In the genomic region with DNA sequence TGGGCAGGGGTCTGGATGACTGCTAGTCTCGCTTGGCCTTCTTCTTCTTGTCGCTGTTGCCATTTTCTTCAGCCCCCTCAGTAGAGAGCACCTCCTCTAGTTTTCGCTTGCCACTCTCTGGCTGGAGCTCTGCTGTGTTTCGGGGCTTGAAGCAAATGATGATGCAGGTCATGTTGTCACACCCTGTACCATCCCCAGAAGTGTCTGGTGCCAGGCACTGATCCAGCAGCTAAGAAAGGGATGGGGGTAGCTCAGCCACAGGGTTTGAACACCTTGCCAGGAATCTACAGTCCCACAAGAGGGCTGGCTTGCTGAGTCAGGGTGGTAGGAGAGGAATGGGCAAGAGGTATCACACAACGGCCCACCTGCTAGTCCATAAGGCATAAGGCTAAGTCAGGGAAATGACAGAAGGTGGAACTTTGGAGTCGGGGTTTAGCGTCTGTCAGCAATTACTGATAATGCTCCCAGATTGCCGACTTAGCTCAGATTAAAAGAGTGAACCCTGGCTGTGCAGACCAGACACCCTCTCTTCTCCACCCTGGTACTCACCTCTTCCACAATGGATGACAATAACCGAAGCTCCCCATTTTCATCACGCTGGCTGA, we compare ENCODE assay signal across 6 cellular contexts. TPM values are rescaled to one million over a fixed set of nuclear protein-coding genes. Genes with fewer than 3 reads are reported as not detected.
DNase-seq lines count a peak whose midpoint lies in the region; ATAC-seq, FAIRE-seq and TF ChIP-seq lines count a peak whose summit lies in the region.

No MANE protein-coding gene starts in this region.

- H3K79me1 ChIP-seq in trophoblast cell (ENCODE audit: low read length): peaks cover 12% of the 10 kb centered on the region

- POLR2A ChIA-PET in GM12878 (lab: Charles Lee): interaction anchor here (0.5 to 2.8 kb wide), 5 partner anchors 10 to 1403 kb away, joined by 3 to 23 read pairs (median 10); partner anchors contain the start of genes NRBP1 and PPM1G

- H2BK12ac ChIP-seq in trophoblast cell (ENCODE audit: low read length): peak overlapping the region; percentile 19

- no peak overlapping the region for H3K23ac ChIP-seq in trophoblast cell (ENCODE audit: low read length)

- TSS peak; percentile 69 for BruUV-seq in GM12878 (replicated peaks; lab: Mats Ljungman, UMichigan)

- no peaks in the 10 kb centered on the region; the same call in 1 of the 2 replicates for H4K20me1 ChIP-seq in GM12878 (ENCODE audit: control insufficient read depth, insufficient read depth)

- no peak for TF ChIP-seq RAD21 in GM12878 (IDR thresholded peaks at IDR 0.05; ENCODE audit: insufficient read depth, low read depth, low read length)

- H3K36me3 ChIP-seq in HUES48 (ENCODE audit: control insufficient read depth, insufficient read depth, low read length) (peaks cover 77% of the 10 kb centered on the region), GM12878 (ENCODE audit: control insufficient read depth in 2 of 2, insufficient read depth in 2 of 2, low read length in 1 of 2) (peaks cover 39 to 43% of the 10 kb centered on the region in 2 experiments), trophoblast cell (ENCODE audit: control insufficient read depth in 1 of 2, insufficient read depth in 2 of 2, low read length in 2 of 2) (peaks cover 52 to 60% of the 10 kb centered on the region in 2 experiments), aorta (ENCODE audit: control insufficient read depth in 1 of 2, insufficient read depth in 2 of 2, low read length in 1 of 2) (peaks cover 0 to 6% of the 10 kb centered on the region in 2 donors)

- no peak for FAIRE-seq in GM12878 (lab: Jason Lieb, UNC)

- TF ChIP-seq CTCF in GM12878 (IDR thresholded peaks at IDR 0.05 in 2 of 3, conservative IDR thresholded peaks at IDR 0.05 in 1 of 3; ENCODE audit: control insufficient read depth in 2 of 3, extremely low read depth in 1 of 3, insufficient read depth in 1 of 3, low read depth in 3 of 3, low read length in 3 of 3): no peak

- RAD21 ChIA-PET in GM12878 (lab: Charles Lee; ENCODE audit: unreplicated experiment): no interaction called here

- no peak overlapping the region for H3K4me2 ChIP-seq in GM12878 (ENCODE audit: control insufficient read depth, insufficient read depth)
- no peak overlapping the region for H3K4me2 ChIP-seq in trophoblast cell (ENCODE audit: low read length)

- H2BK5ac ChIP-seq in trophoblast cell (ENCODE audit: low read depth, low read length, poor library complexity): no peak overlapping the region

- H3K4ac ChIP-seq in trophoblast cell (ENCODE audit: low read depth, low read length): no peak overlapping the region

- in situ Hi-C loops in GM12878 (cut with MboI): no loop called here

- H2BK120ac ChIP-seq in trophoblast cell (ENCODE audit: insufficient read depth, low read length, poor library complexity): peak overlapping the region; percentile 79

- CTCF ChIA-PET in GM12878 (lab: Yijun Ruan, JAX): interaction anchor here (0.7 kb wide), 1 partner anchor 49 kb away, joined by 3 read pairs; no protein-coding TSS in a partner anchor

- no peaks in the 10 kb centered on the region for H3K27me3 ChIP-seq in HUES48 (ENCODE audit: control insufficient read depth, insufficient read depth, low read length)
- H3K27me3 ChIP-seq in GM12878 (replicated peaks in 1 of 2; ENCODE audit: control insufficient read depth in 2 of 2, insufficient read depth in 2 of 2, low read length in 1 of 2): no peaks in the 10 kb centered on the region
- H3K27me3 ChIP-seq in trophoblast cell (ENCODE audit: insufficient read depth, low read length): no peaks in the 10 kb centered on the region
- H3K27me3 ChIP-seq in aorta (ENCODE audit: control insufficient read depth in 1 of 2, insufficient read depth in 2 of 2, low read length in 1 of 2): no peaks in the 10 kb centered on the region

- H3K14ac ChIP-seq in trophoblast cell (ENCODE audit: low read length): peak overlapping the region; percentile 94

- ATAC-seq in GM12878 (no peak), aorta (ENCODE audit: low FRiP score) (no peak)

- H3K9ac ChIP-seq in HUES48 (ENCODE audit: low read depth, low read length) (peak overlapping the region; percentile 80; the same call in 1 of the 2 replicates), GM12878 (ENCODE audit: control insufficient read depth, insufficient read depth, low read length) (no peak overlapping the region), trophoblast cell (ENCODE audit: low read length) (no peak overlapping the region)

- TF ChIP-seq EP300 in GM12878 (IDR thresholded peaks at IDR 0.05; ENCODE audit: borderline replicate concordance in 1 of 2, control insufficient read depth in 1 of 2, low read depth in 2 of 2, low read length in 2 of 2): no peak

- H3K9me3 ChIP-seq in HUES48 (ENCODE audit: control insufficient read depth, insufficient read depth, low read length): no peaks in the 10 kb centered on the region
- no peaks in the 10 kb centered on the region for H3K9me3 ChIP-seq in GM12878 (replicated peaks; ENCODE audit: control insufficient read depth, insufficient read depth, low read length)
- no peaks in the 10 kb centered on the region for H3K9me3 ChIP-seq in trophoblast cell (ENCODE audit: insufficient read depth, low read depth, low read length)
- no peaks in the 10 kb centered on the region for H3K9me3 ChIP-seq in aorta (ENCODE audit: control insufficient read depth, low read length)

- H4K8ac ChIP-seq in trophoblast cell (ENCODE audit: low read depth, low read length): peak overlapping the region; percentile 100

- 97% methylated on average over 10 of the region's 10 CpGs for WGBS in GM12878 (ENCODE audit: insufficient coverage, insufficient replicate concordance, low lambda C conversion rate, missing lambda C conversion rate)
- WGBS in trophoblast cell (ENCODE audit: extremely low coverage, insufficient coverage, insufficient read length): no CpG with 5 or more reads among the region's 10 CpGs
- 90 to 92% methylated on average over 10 of the region's 10 CpGs for WGBS in aorta, 2 donors

- H4K12ac ChIP-seq in trophoblast cell (ENCODE audit: low read depth, low read length): peak overlapping the region; percentile 97

- peaks cover 12% of the 10 kb centered on the region for H3K4me1 ChIP-seq in HUES48 (ENCODE audit: control insufficient read depth, insufficient read depth, low read length)
- H3K4me1 ChIP-seq in GM12878 (ENCODE audit: control insufficient read depth, insufficient read depth, low read length): peaks cover 9% of the 10 kb centered on the region; the same call in 1 of the 2 replicates
- peaks cover 8% of the 10 kb centered on the region in 2 experiments for H3K4me1 ChIP-seq in trophoblast cell (ENCODE audit: control insufficient read depth in 1 of 2, insufficient read depth in 2 of 2, low read length in 2 of 2)
- H3K4me1 ChIP-seq in aorta (ENCODE audit: control insufficient read depth in 1 of 2, insufficient read depth in 2 of 2, low read length in 2 of 2): no peaks in the 10 kb centered on the region

- no peak for TF ChIP-seq POLR2A in GM12878 (IDR thresholded peaks at IDR 0.05; ENCODE audit: low read depth, low read length)

- SMC1A ChIA-PET in GM12878 (lab: Charles Lee; ENCODE audit: uncharacterized antibody, unreplicated experiment): interaction anchor here (1.2 to 3.1 kb wide), 3 partner anchors 10 to 49 kb away, joined by 3 to 9 read pairs (median 3); no protein-coding TSS in a partner anchor

- no peak overlapping the region for H3K4me3 ChIP-seq in HUES48 (ENCODE audit: low read depth, low read length)
- no peak overlapping the region for H3K4me3 ChIP-seq in GM12878
- no peak overlapping the region for H3K4me3 ChIP-seq in trophoblast cell (ENCODE audit: low read depth, low read length)
- no peak overlapping the region for H3K4me3 ChIP-seq in aorta (ENCODE audit: low read length in 2 of 2)

- no peak for DNase-seq in GM12878 (ENCODE audit: low read depth, low spot score)
- no peak for DNase-seq in trophoblast cell
- no peak for DNase-seq in kidney glomerular epithelial cell (lab: John Stamatoyannopoulos, UW)
- DNase-seq in NOMO-1 treated with DMSO at 0.1 percent for 48 hours (lab: John Stamatoyannopoulos, UW; ENCODE audit: unreplicated experiment): no peak
- no peak for DNase-seq in aorta

- H4K91ac ChIP-seq in trophoblast cell (ENCODE audit: low read depth, low read length): peak overlapping the region; percentile 92

- H2AK5ac ChIP-seq in trophoblast cell (ENCODE audit: low read length): peak overlapping the region; percentile 62

- no peak overlapping the region for H3K18ac ChIP-seq in trophoblast cell (ENCODE audit: low read length)

- H3K27ac ChIP-seq in HUES48 (ENCODE audit: low read depth, low read length) (peak overlapping the region; percentile 97), GM12878 (ENCODE audit: control insufficient read depth, insufficient read depth) (no peak overlapping the region), trophoblast cell (ENCODE audit: low read depth, low read length) (peak overlapping the region; percentile 96), aorta (ENCODE audit: low read depth in 1 of 2, low read length in 2 of 2) (peak overlapping the region in 1 of 2 donors; percentile 73)

- H3K79me2 ChIP-seq in GM12878 (ENCODE audit: control insufficient read depth, insufficient read depth, low read length): peaks cover 15% of the 10 kb centered on the region
- H3K79me2 ChIP-seq in trophoblast cell (ENCODE audit: control insufficient read depth, insufficient read depth, low read length, poor library complexity): peaks cover 7% of the 10 kb centered on the region

- intact Hi-C loops in GM12878 (cut with micrococcal nuclease; ENCODE audit: unreplicated experiment) (no loop called here), aorta (cut with DNase I) (loop anchor here in 1 of 2 donors (2.0 kb wide), 1 partner anchor 27 kb away; the partner anchor contains the start of gene PPM1G)

- no peak overlapping the region for H2AFZ ChIP-seq in GM12878 (ENCODE audit: control insufficient read depth, low read depth, low read length)
- H2AFZ ChIP-seq in trophoblast cell (ENCODE audit: insufficient read depth, low read length, poor library complexity): no peak overlapping the region

RNA-seq across cellular contexts. Expression of gene ZNF513, which starts 1.1 kb away (rescaled TPM):
- total RNA-seq in GM12878 (2013; cell fraction: nucleolus; rRNA removed): 6.1 and 8.9 TPM in 2 replicates
- 8.3 and 9.3 TPM in 2 replicates for total RNA-seq in GM12878 (2014; rRNA removed)
- total RNA-seq in GM12878 (2014; rRNA removed; fragmentation: Illumina TruSeq; extraction: Trizol): 6.4 and 7.8 TPM in 2 replicates
- 12.6 and 13.3 TPM in 2 replicates for total RNA-seq in GM12878 (2021)
- 4.1 TPM for polyA plus RNA-seq in GM12878 (2011; ENCODE audit: low read depth)
- polyA plus RNA-seq in GM12878 (2011; rRNA removed): 3.8 and 6.8 TPM in 2 replicates
- 10.8 and 19.0 TPM in 2 replicates for polyA plus RNA-seq in GM12878 (2011; cell fraction: cytosol; rRNA removed)
- polyA plus RNA-seq in GM12878 (2011; cell fraction: nucleus; rRNA removed): 36.5 and 39.8 TPM in 2 replicates
- 8.3 and 11.2 TPM in 2 replicates for polyA plus RNA-seq in GM12878 (2012)
- 1.3 and 4.3 TPM in 2 replicates for polyA plus RNA-seq in GM12878 (2014; fragmentation: Illumina TruSeq; extraction: Trizol)
- under 1 TPM; 0.06 to 0.18 TPM for polyA plus RNA-seq in GM12878 (2014; fragmentation: Nextera tagmentation; extraction: Ambion mirVana)
- polyA plus RNA-seq in GM12878 (2014; rRNA removed): 16.4 and 17.0 TPM in 2 replicates
- 1 to 10 TPM; 3.5 TPM for polyA plus RNA-seq in GM12878 (2016; fragmentation: Nextera tagmentation; extraction: Ambion mirVana)
- 3.1 and 6.0 TPM in 2 replicates for polyA minus RNA-seq in GM12878 (2011; rRNA and poly(A)+ RNA removed)
- 2.2 and 2.5 TPM in 2 replicates for polyA minus RNA-seq in GM12878 (2011; cell fraction: cytosol; rRNA and poly(A)+ RNA removed)
- polyA minus RNA-seq in GM12878 (2011; cell fraction: nucleus; rRNA and poly(A)+ RNA removed): 4.7 and 9.3 TPM in 2 replicates
- polyA plus RNA-seq in trophoblast cell (2013): 15.8 and 16.6 TPM in 2 replicates
- total RNA-seq in aorta: 10 to 100 TPM; 15.3 to 18.7 TPM
- 10 to 100 TPM in 1 of 2 donors, 1 to 10 TPM in 1; 5.5 to 32.7 TPM for polyA plus RNA-seq in aorta

RNA-seq across cellular contexts. Expression of gene SNX17, which starts 11.3 kb away (rescaled TPM):
- total RNA-seq in GM12878 (2013; cell fraction: nucleolus; rRNA removed): 88.2 and 96.9 TPM in 2 replicates
- total RNA-seq in GM12878 (2014; rRNA removed) (113 and 114 TPM in 2 replicates), GM12878 (2014; rRNA removed; fragmentation: Illumina TruSeq; extraction: Trizol) (56.0 and 58.4 TPM in 2 replicates), GM12878 (2021) (101 and 107 TPM in 2 replicates), aorta (10 to 100 TPM; 77.8 to 90.5 TPM)
- 42.8 TPM for polyA plus RNA-seq in GM12878 (2011; ENCODE audit: low read depth)
- polyA plus RNA-seq in GM12878 (2011; rRNA removed) (61.5 and 72.9 TPM in 2 replicates), GM12878 (2014; fragmentation: Illumina TruSeq; extraction: Trizol) (52.5 and 62.1 TPM in 2 replicates), GM12878 (2014; fragmentation: Nextera tagmentation; extraction: Ambion mirVana) (10 to 100 TPM in 1 of 2 experiments, 1 to 10 TPM in 1; 6.5 to 18.9 TPM), GM12878 (2014; rRNA removed) (95.9 and 96.3 TPM in 2 replicates), GM12878 (2016; fragmentation: Nextera tagmentation; extraction: Ambion mirVana) (100 to 1,000 TPM; 114 to 116 TPM), aorta (10 to 100 TPM; 79.4 to 92.6 TPM)
- polyA plus RNA-seq in GM12878 (2011; cell fraction: cytosol; rRNA removed): 103 and 110 TPM in 2 replicates
- polyA plus RNA-seq in GM12878 (2011; cell fraction: nucleus; rRNA removed): 129 and 141 TPM in 2 replicates
- polyA plus RNA-seq in GM12878 (2012): 71.3 and 75.3 TPM in 2 replicates
- 78.3 and 96.7 TPM in 2 replicates for polyA minus RNA-seq in GM12878 (2011; rRNA and poly(A)+ RNA removed)
- 31.0 and 31.9 TPM in 2 replicates for polyA minus RNA-seq in GM12878 (2011; cell fraction: cytosol; rRNA and poly(A)+ RNA removed)
- polyA minus RNA-seq in GM12878 (2011; cell fraction: nucleus; rRNA and poly(A)+ RNA removed): 57.7 and 94.0 TPM in 2 replicates
- polyA plus RNA-seq in trophoblast cell (2013): 23.0 and 23.7 TPM in 2 replicates

RNA-seq across cellular contexts. Expression of gene EIF2B4, which starts 11.5 kb away (rescaled TPM):
- total RNA-seq in GM12878 (2013; cell fraction: nucleolus; rRNA removed): 30.4 and 30.8 TPM in 2 replicates
- 23.3 and 24.4 TPM in 2 replicates for total RNA-seq in GM12878 (2014; rRNA removed)
- 16.5 and 17.0 TPM in 2 replicates for total RNA-seq in GM12878 (2014; rRNA removed; fragmentation: Illumina TruSeq; extraction: Trizol)
- 27.6 and 28.4 TPM in 2 replicates for total RNA-seq in GM12878 (2021)
- 15.5 TPM for polyA plus RNA-seq in GM12878 (2011; ENCODE audit: low read depth)
- 20.9 and 30.4 TPM in 2 replicates for polyA plus RNA-seq in GM12878 (2011; rRNA removed)
- polyA plus RNA-seq in GM12878 (2011; cell fraction: cytosol; rRNA removed): 32.3 and 32.4 TPM in 2 replicates
- polyA plus RNA-seq in GM12878 (2011; cell fraction: nucleus; rRNA removed): 58.7 and 63.5 TPM in 2 replicates
- polyA plus RNA-seq in GM12878 (2012): 25.4 and 29.3 TPM in 2 replicates
- polyA plus RNA-seq in GM12878 (2014; fragmentation: Illumina TruSeq; extraction: Trizol): 16.0 and 27.2 TPM in 2 replicates
- 10 to 100 TPM; 13.4 to 27.8 TPM for polyA plus RNA-seq in GM12878 (2014; fragmentation: Nextera tagmentation; extraction: Ambion mirVana)
- polyA plus RNA-seq in GM12878 (2014; rRNA removed): 23.0 and 30.9 TPM in 2 replicates
- 10 to 100 TPM; 53.4 to 53.9 TPM for polyA plus RNA-seq in GM12878 (2016; fragmentation: Nextera tagmentation; extraction: Ambion mirVana)
- polyA minus RNA-seq in GM12878 (2011; rRNA and poly(A)+ RNA removed): 37.3 and 45.9 TPM in 2 replicates
- polyA minus RNA-seq in GM12878 (2011; cell fraction: cytosol; rRNA and poly(A)+ RNA removed): 5.6 and 8.4 TPM in 2 replicates
- 14.5 and 23.4 TPM in 2 replicates for polyA minus RNA-seq in GM12878 (2011; cell fraction: nucleus; rRNA and poly(A)+ RNA removed)
- 42.0 and 43.3 TPM in 2 replicates for polyA plus RNA-seq in trophoblast cell (2013)
- 10 to 100 TPM; 32.2 to 42.7 TPM for total RNA-seq in aorta
- polyA plus RNA-seq in aorta: 10 to 100 TPM; 36.3 to 87.1 TPM

RNA-seq across cellular contexts. Expression of gene GTF3C2, which starts 25.1 kb away (rescaled TPM):
- 95.9 and 119 TPM in 2 replicates for total RNA-seq in GM12878 (2013; cell fraction: nucleolus; rRNA removed)
- total RNA-seq in GM12878 (2014; rRNA removed) (75.7 and 79.5 TPM in 2 replicates), GM12878 (2014; rRNA removed; fragmentation: Illumina TruSeq; extraction: Trizol) (62.4 and 65.4 TPM in 2 replicates), GM12878 (2021) (91.7 and 95.2 TPM in 2 replicates), aorta (10 to 100 TPM; 42.7 to 60.9 TPM)
- 34.8 TPM for polyA plus RNA-seq in GM12878 (2011; ENCODE audit: low read depth)
- polyA plus RNA-seq in GM12878 (2011; rRNA removed) (86.0 and 105 TPM in 2 replicates), GM12878 (2014; fragmentation: Illumina TruSeq; extraction: Trizol) (80.9 and 85.8 TPM in 2 replicates), GM12878 (2014; fragmentation: Nextera tagmentation; extraction: Ambion mirVana) (10 to 100 TPM; 45.9 to 59.0 TPM), GM12878 (2014; rRNA removed) (64.3 and 69.3 TPM in 2 replicates), GM12878 (2016; fragmentation: Nextera tagmentation; extraction: Ambion mirVana) (10 to 100 TPM; 84.9 to 98.7 TPM), aorta (10 to 100 TPM; 17.0 to 20.3 TPM)
- polyA plus RNA-seq in GM12878 (2011; cell fraction: cytosol; rRNA removed): 81.6 and 97.8 TPM in 2 replicates
- 129 and 141 TPM in 2 replicates for polyA plus RNA-seq in GM12878 (2011; cell fraction: nucleus; rRNA removed)
- 58.4 and 67.2 TPM in 2 replicates for polyA plus RNA-seq in GM12878 (2012)
- polyA minus RNA-seq in GM12878 (2011; rRNA and poly(A)+ RNA removed): 69.6 and 92.2 TPM in 2 replicates
- 28.4 and 31.3 TPM in 2 replicates for polyA minus RNA-seq in GM12878 (2011; cell fraction: cytosol; rRNA and poly(A)+ RNA removed)
- polyA minus RNA-seq in GM12878 (2011; cell fraction: nucleus; rRNA and poly(A)+ RNA removed): 38.9 and 52.0 TPM in 2 replicates
- polyA plus RNA-seq in trophoblast cell (2013): 51.4 and 53.1 TPM in 2 replicates

RNA-seq across cellular contexts. Expression of gene PPM1G, which starts 27.7 kb away (rescaled TPM):
- total RNA-seq in GM12878 (2013; cell fraction: nucleolus; rRNA removed): 24.1 and 24.8 TPM in 2 replicates
- total RNA-seq in GM12878 (2014; rRNA removed) (110 and 112 TPM in 2 replicates), GM12878 (2014; rRNA removed; fragmentation: Illumina TruSeq; extraction: Trizol) (129 and 134 TPM in 2 replicates), GM12878 (2021) (129 and 130 TPM in 2 replicates), aorta (10 to 100 TPM; 39.5 to 42.7 TPM)
- polyA plus RNA-seq in GM12878 (2011; ENCODE audit: low read depth): 46.9 TPM
- polyA plus RNA-seq in GM12878 (2011; rRNA removed) (47.0 and 68.8 TPM in 2 replicates), GM12878 (2014; fragmentation: Illumina TruSeq; extraction: Trizol) (163 and 171 TPM in 2 replicates), GM12878 (2014; fragmentation: Nextera tagmentation; extraction: Ambion mirVana) (10 to 100 TPM; 78.5 to 81.1 TPM), GM12878 (2014; rRNA removed) (106 and 108 TPM in 2 replicates), GM12878 (2016; fragmentation: Nextera tagmentation; extraction: Ambion mirVana) (100 to 1,000 TPM; 154 to 159 TPM), aorta (10 to 100 TPM; 37.3 to 40.7 TPM)
- 65.3 and 70.8 TPM in 2 replicates for polyA plus RNA-seq in GM12878 (2011; cell fraction: cytosol; rRNA removed)
- polyA plus RNA-seq in GM12878 (2011; cell fraction: nucleus; rRNA removed): 51.9 and 62.2 TPM in 2 replicates
- polyA plus RNA-seq in GM12878 (2012): 82.2 and 82.9 TPM in 2 replicates
- polyA minus RNA-seq in GM12878 (2011; rRNA and poly(A)+ RNA removed): 74.2 and 87.8 TPM in 2 replicates
- 33.8 and 42.7 TPM in 2 replicates for polyA minus RNA-seq in GM12878 (2011; cell fraction: cytosol; rRNA and poly(A)+ RNA removed)
- polyA minus RNA-seq in GM12878 (2011; cell fraction: nucleus; rRNA and poly(A)+ RNA removed): 9.9 and 16.8 TPM in 2 replicates
- 64.3 and 66.0 TPM in 2 replicates for polyA plus RNA-seq in trophoblast cell (2013)
